29 cellular contexts compared by ENCODE assay signal in genomic region chr21:27515676-27516075, GRCh38.
"Had no signal": no experiment of that assay in that cellular context is flagged by ENCODE, and none has a peak within 500 bp of the region (broad histone marks: within the 10 kb centered on the region; RNA-seq: fewer than 3 reads in every experiment).

No MANE protein-coding gene starts in this region.

- ATAC-seq: left colon; mucosa of descending colon; naive thymus-derived CD4-positive, alpha-beta T cell; natural killer cell treated with Interleukin-12 subunit alpha and Interleukin-12 subunit beta and Interleukin-15 and Interleukin-18, amount 100 ng/mL, for 72 hours; pancreas; right cardiac atrium; sciatic nerve; stimulated activated effector memory CD8-positive, alpha-beta T cell treated with anti-CD3 and anti-CD28 coated beads, Interleukin-12 subunit alpha, Interleukin-12 subunit beta, amount 100 ng/mL, for 72 hours; upper lobe of right lung had no signal

- DNase-seq: hypothalamus; immature natural killer cell; kidney; left colon; left ventricle myocardium inferior; midbrain; mucosa of descending colon; naive thymus-derived CD4-positive, alpha-beta T cell; pancreas; posterior cingulate gyrus; retina; right cardiac atrium; stimulated activated CD4-positive, alpha-beta T cell treated with anti-CD3 and anti-CD28 coated beads, Interleukin-12 subunit alpha, Interleukin-12 subunit beta, amount 100 ng/mL, for 4 hours; stimulated activated CD4-positive, alpha-beta T cell treated with anti-CD3 and anti-CD28 coated beads, Interleukin-15, amount 100 ng/mL, for 24 hours; stimulated activated CD4-positive, alpha-beta T cell treated with anti-CD3 and anti-CD28 coated beads, Interleukin-2, amount 100 ng/mL, for 24 hours; stimulated activated CD4-positive, alpha-beta T cell treated with anti-CD3 and anti-CD28 coated beads, Interleukin-4, amount 100 ng/mL, for 24 hours; stimulated activated naive CD4-positive, alpha-beta T cell; tibial artery; trophoblast cell; upper lobe of right lung; uterus had no signal

- H3K36me3 ChIP-seq: left ventricle myocardium inferior, pancreas, prostate gland, suprapubic skin, thoracic aorta, tibial artery, upper lobe of right lung, uterus had no signal

- H3K27ac ChIP-seq: left ventricle myocardium inferior, pancreas, prostate gland, skin epidermis, suprapubic skin, thoracic aorta, tibial artery, upper lobe of right lung, uterus had no signal

- H3K4me3 ChIP-seq: left ventricle myocardium inferior, lung, mucosa of descending colon, pancreas, prostate gland, skin epidermis, suprapubic skin, thoracic aorta, tibial artery, upper lobe of right lung, uterus had no signal

- H3K9me3 ChIP-seq: pancreas, prostate gland, suprapubic skin, tibial artery, upper lobe of right lung, uterus had no signal

- H3K4me1 ChIP-seq: left ventricle myocardium inferior, pancreas, prostate gland, suprapubic skin, tibial artery, upper lobe of right lung, uterus had no signal

- H3K27me3 ChIP-seq: pancreas, suprapubic skin, tibial artery, upper lobe of right lung, uterus had no signal
